Comparison of ENCODE assay signal across 1 cellular context in genomic region chr2:98822301-98823164, GRCh38.
TF ChIP-seq lines count a peak whose summit lies in the region.

No MANE protein-coding gene starts in this region.

TF ChIP-seq in IMR-90, 13 proteins besides CTCF, POLR2A, EP300 and RAD21 (continued from another document):
- no peak for TF ChIP-seq ELK1 (IDR thresholded peaks at IDR 0.05; ENCODE audit: borderline replicate concordance, low read depth, low read length)
